In the genomic region with DNA sequence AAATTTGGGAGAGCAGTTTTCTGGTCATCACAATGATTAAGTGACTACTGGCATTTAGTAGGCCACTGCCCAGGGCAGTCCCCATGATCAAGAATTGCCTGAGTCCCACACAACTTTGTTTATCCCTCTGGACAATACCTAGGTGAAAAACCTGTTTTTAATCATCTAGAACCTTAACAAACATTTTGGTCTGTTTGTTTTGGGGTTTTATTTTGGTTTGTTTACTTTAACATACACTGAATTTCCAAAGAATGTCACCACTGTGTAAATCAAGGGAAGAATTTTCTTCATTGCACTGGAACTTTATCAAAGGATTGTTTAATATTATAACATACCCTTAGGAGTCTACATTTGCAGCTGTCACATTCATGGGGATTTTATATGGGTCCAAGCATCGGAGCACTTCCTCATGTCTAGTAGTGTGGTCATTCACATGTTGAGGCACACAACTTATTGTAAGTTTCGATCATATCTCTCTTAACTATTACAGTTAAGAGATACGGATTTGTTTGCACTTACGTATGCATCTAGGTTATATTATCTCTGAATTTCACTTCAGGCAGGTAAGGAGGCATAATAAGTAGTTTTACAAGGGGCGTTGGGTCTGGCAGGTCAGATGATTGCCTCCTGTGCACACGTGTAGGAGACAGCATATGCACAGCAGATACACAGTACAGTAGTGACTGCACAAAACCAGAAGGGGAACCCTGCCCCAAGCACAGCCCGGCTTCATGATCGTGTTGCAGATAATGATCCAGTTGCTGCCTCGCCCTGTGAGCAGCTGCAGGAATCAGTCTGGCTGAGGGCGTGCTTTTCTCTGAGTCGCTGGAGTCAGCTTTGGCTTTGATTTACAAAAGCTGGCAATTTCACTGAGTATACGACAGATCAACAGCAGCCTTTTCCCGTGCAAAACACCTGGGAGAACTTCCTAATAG, we compare ENCODE assay signal across 8 cellular contexts.
DNase-seq lines count a peak whose midpoint lies in the region; ATAC-seq and TF ChIP-seq lines count a peak whose summit lies in the region.

No MANE protein-coding gene starts in this region.

- H3K27me3 ChIP-seq in suprapubic skin = no peaks in the 10 kb centered on the region

- intact Hi-C loops in left cardiac atrium (cut with DNase I) = no loop called here
- intact Hi-C loops in cardiac septum (cut with DNase I) = no loop called here
- intact Hi-C loops in dendritic cell treated with granulocyte-macrophage colony-stimulating factor and Interleukin-4, amounts not matched to agents 40 ng/mL and 50 ng/mL, for 4 days (cut with micrococcal nuclease) = no loop called here

- DNase-seq in left cardiac atrium (no peak), cardiac septum (ENCODE audit: low spot score) (no peak), RWPE1 (ENCODE audit: low spot score) (peak; percentile 10), suprapubic skin (ENCODE audit: low spot score in 2 of 2) (peak in 1 of 2 donors; percentile 70)

- no peak for TF ChIP-seq POLR2A in suprapubic skin (IDR thresholded peaks at IDR 0.05)

- 42% methylated on average over 11 of the region's 13 CpGs for WGBS in suprapubic skin

- no peaks in the 10 kb centered on the region for H3K27me3 Mint-ChIP-seq in dendritic cell treated with granulocyte-macrophage colony-stimulating factor and Interleukin-4, amounts not matched to agents 40 ng/mL and 50 ng/mL, for 4 days

- H3K4me3 ChIP-seq in suprapubic skin = no peak overlapping the region

- peaks cover 24% of the 10 kb centered on the region for H3K4me1 Mint-ChIP-seq in dendritic cell treated with granulocyte-macrophage colony-stimulating factor and Interleukin-4, amounts not matched to agents 40 ng/mL and 50 ng/mL, for 4 days (ENCODE audit: low read depth)

- H3K4me1 ChIP-seq in suprapubic skin = peaks cover 23% of the 10 kb centered on the region

- CTCF ChIA-PET in RWPE1 (lab: Yijun Ruan, JAX) = no interaction called here

- no peaks in the 10 kb centered on the region for H3K9me3 ChIP-seq in suprapubic skin

- H3K27ac ChIP-seq in RWPE1 (no peak overlapping the region), suprapubic skin (peak overlapping the region; percentile 39)

- H3K36me3 Mint-ChIP-seq in dendritic cell treated with granulocyte-macrophage colony-stimulating factor and Interleukin-4, amounts not matched to agents 40 ng/mL and 50 ng/mL, for 4 days (ENCODE audit: low read depth) = no peaks in the 10 kb centered on the region

- no peaks in the 10 kb centered on the region for H3K9me3 Mint-ChIP-seq in dendritic cell treated with granulocyte-macrophage colony-stimulating factor and Interleukin-4, amounts not matched to agents 40 ng/mL and 50 ng/mL, for 4 days

- ATAC-seq in left cardiac atrium (peak; percentile 48 to 73), GM19035 (IDR thresholded peaks at IDR 0.05; ENCODE audit: unreplicated experiment) (no peak), GM21723 (IDR thresholded peaks at IDR 0.05; ENCODE audit: unreplicated experiment) (no peak), HG03097 (IDR thresholded peaks at IDR 0.05; ENCODE audit: low FRiP score, unreplicated experiment) (no peak)

- TF ChIP-seq EP300 in suprapubic skin (IDR thresholded peaks at IDR 0.05) = no peak

- TF ChIP-seq CTCF in RWPE1 (conservative IDR thresholded peaks at IDR 0.05; ENCODE audit: low read depth) (no peak), suprapubic skin (IDR thresholded peaks at IDR 0.05) (no peak)

- no peaks in the 10 kb centered on the region for H3K36me3 ChIP-seq in suprapubic skin

- no peak overlapping the region for H3K4me3 Mint-ChIP-seq in dendritic cell treated with granulocyte-macrophage colony-stimulating factor and Interleukin-4, amounts not matched to agents 40 ng/mL and 50 ng/mL, for 4 days

- POLR2A ChIA-PET in RWPE1 (lab: Yijun Ruan, JAX; ENCODE audit: low non-redundant PET) = no interaction called here

- H3K27ac Mint-ChIP-seq in dendritic cell treated with granulocyte-macrophage colony-stimulating factor and Interleukin-4, amounts not matched to agents 40 ng/mL and 50 ng/mL, for 4 days = peak overlapping the region; percentile 54

Comparison
In these comparisons a context has a peak if more than half of its experiments do, and no peak if none do; other contexts are left out.
1. ATAC-seq: peak in left cardiac atrium (2 of 2); none in GM19035 (single experiment), GM21723 (single experiment) and HG03097 (single experiment).